ENCODE assay signal across 17 cellular contexts in genomic region chr17:48553837-48554236, GRCh38. TPM values are rescaled to one million over a fixed set of nuclear protein-coding genes. Genes with fewer than 3 reads are reported as not detected.
A peak's percentile ranks its signal among the peaks of the same experiment; 100 is the strongest.
DNase-seq lines count a peak whose midpoint lies in the region; ATAC-seq and TF ChIP-seq lines count a peak whose summit lies in the region.
"Had no signal": no experiment of that assay in that cellular context is flagged by ENCODE, and none has a peak within 500 bp of the region (broad histone marks: within the 10 kb centered on the region; RNA-seq: fewer than 3 reads in every experiment).

No MANE protein-coding gene starts in this region.

- intact Hi-C loops in A673 (cut with micrococcal nuclease; ENCODE audit: unreplicated experiment) (no loop called here), psoas muscle (cut with DNase I) (no loop called here)

- H3K27ac ChIP-seq in A673 (ENCODE audit: low read depth, low read length, poor library complexity, severe bottlenecking) (no peak overlapping the region), fibroblast of lung (ENCODE audit: insufficient read depth, low read length) (peak overlapping the region; percentile 91), psoas muscle (no peak overlapping the region), Karpas-422 (ENCODE audit: low read length) (no peak overlapping the region)

- H3K79me2 ChIP-seq in fibroblast of lung (ENCODE audit: control insufficient read depth, insufficient read depth, low read length), result peaks cover 97% of the 10 kb centered on the region
- no peaks in the 10 kb centered on the region for H3K79me2 ChIP-seq in Karpas-422 (ENCODE audit: low read length)

- no peak overlapping the region for H2AFZ ChIP-seq in fibroblast of lung (ENCODE audit: low read length)
- H2AFZ ChIP-seq in Karpas-422 (ENCODE audit: low read length), result no peak overlapping the region

- CTCF ChIA-PET in A673 (lab: Charles Lee), result interaction anchor here (0.7 kb wide), 1 partner anchor 33 kb away, joined by 3 read pairs; no protein-coding TSS in a partner anchor

- H4K20me1 ChIP-seq in fibroblast of lung (ENCODE audit: control insufficient read depth, extremely low read depth, insufficient read depth, low read length) (no peaks in the 10 kb centered on the region), Karpas-422 (ENCODE audit: insufficient read depth, low read depth, low read length) (no peaks in the 10 kb centered on the region)

- no peak for DNase-seq in A673 (ENCODE audit: low spot score)
- peak; percentile 35 to 52 for DNase-seq in fibroblast of lung (ENCODE audit: low read depth in 2 of 2)
- no peak for DNase-seq in psoas muscle
- DNase-seq in stimulated activated CD4-positive, alpha-beta T cell treated with anti-CD3 and anti-CD28 coated beads, Interleukin-1b, Interleukin-23, amount 100 ng/mL, for 48 hours, result no peak
- DNase-seq in Karpas-422, result no peak
- DNase-seq in G401 (ENCODE audit: low spot score), result no peak
- DNase-seq in NCI-H187 treated with DMSO at 0.1 percent for 48 hours (lab: John Stamatoyannopoulos, UW), result no peak
- DNase-seq: activated CD4-positive, alpha-beta T cell treated with anti-CD3 and anti-CD28 coated beads for 4 hours; activated T-cell treated with anti-CD3 and anti-CD28 coated beads, Interleukin-2, amount 50 U/mL, for 4 hours; effector CD8-positive, alpha-beta T cell; naive B cell; NCI-H1694; NCI-H526 treated with DMSO at 0.1 percent for 48 hours had no signal

- ATAC-seq in psoas muscle, result no peak
- ATAC-seq: activated T-cell treated with anti-CD3 and anti-CD28 coated beads, Interleukin-2, amount 50 U/mL, for 4 hours had no signal

- no peaks in the 10 kb centered on the region for H3K9me2 ChIP-seq in Karpas-422 (replicated peaks; ENCODE audit: insufficient read depth, low read length)

- no peak for TF ChIP-seq CTCF in A673 (conservative IDR thresholded peaks at IDR 0.05; ENCODE audit: low read depth, low read length)
- TF ChIP-seq CTCF in WI38 (IDR thresholded peaks at IDR 0.05; ENCODE audit: low read depth, low read length), result no peak
- TF ChIP-seq CTCF in fibroblast of lung (conservative IDR thresholded peaks at IDR 0.05 in 1 of 2, IDR thresholded peaks at IDR 0.05 in 1 of 2; ENCODE audit: low read depth in 1 of 2, low read length in 2 of 2), result no peak
- TF ChIP-seq CTCF in psoas muscle (IDR thresholded peaks at IDR 0.05), result no peak

- POLR2A ChIA-PET in A673 (lab: Charles Lee; ENCODE audit: low non-redundant PET), result no interaction called here

- H3K4me3 ChIP-seq in A673 (ENCODE audit: low read depth, low read length, poor library complexity, severe bottlenecking) (peak overlapping the region; percentile 47), WI38 (ENCODE audit: low read depth, low read length) (peak overlapping the region; percentile 54), fibroblast of lung (replicated peaks in 1 of 4; ENCODE audit: control extremely low read depth in 1 of 4, insufficient read depth in 1 of 4, low read depth in 3 of 4, low read length in 4 of 4) (peak overlapping the region; percentile 68 to 88 (median 78)), psoas muscle (peak overlapping the region; percentile 64), Karpas-422 (ENCODE audit: low read length) (no peak overlapping the region)

- BruUV-seq in A673 (replicated peaks; lab: Mats Ljungman, UMichigan), result no TSS peak

- H3K4me1 ChIP-seq in A673 (ENCODE audit: insufficient read depth, low read length, poor library complexity, severe bottlenecking) (peaks cover 50% of the 10 kb centered on the region), fibroblast of lung (ENCODE audit: control insufficient read depth, extremely low read depth, insufficient read depth, low read length) (peaks cover 53% of the 10 kb centered on the region), psoas muscle (peaks cover 6% of the 10 kb centered on the region), Karpas-422 (ENCODE audit: low read length) (no peaks in the 10 kb centered on the region)

- H3K9me3 ChIP-seq in A673 (ENCODE audit: low read depth, low read length, poor library complexity, severe bottlenecking), result no peaks in the 10 kb centered on the region
- no peaks in the 10 kb centered on the region for H3K9me3 ChIP-seq in fibroblast of lung (ENCODE audit: control insufficient read depth, insufficient read depth, low read depth, low read length)
- H3K9me3 ChIP-seq in psoas muscle, result no peaks in the 10 kb centered on the region
- H3K9me3 ChIP-seq in Karpas-422 (ENCODE audit: low read length), result no peaks in the 10 kb centered on the region

- H3K27me3 ChIP-seq in A673 (replicated peaks; ENCODE audit: insufficient read depth, low read depth, low read length, poor library complexity) (no peaks in the 10 kb centered on the region), fibroblast of lung (ENCODE audit: control insufficient read depth, insufficient read depth, low read length) (no peaks in the 10 kb centered on the region), psoas muscle (ENCODE audit: insufficient read depth in 3 of 3, low read length in 2 of 3) (peaks cover 0 to 8% (median 2%) of the 10 kb centered on the region in 3 donors), Karpas-422 (ENCODE audit: low read length) (no peaks in the 10 kb centered on the region)

- in situ Hi-C loops in G401 (cut with HindIII; ENCODE audit: low sequenced_read_pairs), result no loop called here

- H3K9ac ChIP-seq in fibroblast of lung (ENCODE audit: insufficient read depth, low read length) (peak overlapping the region; percentile 78), Karpas-422 (ENCODE audit: low read length) (no peak overlapping the region)

- WGBS in psoas muscle, 3 donors, result 76 to 96% (median 82%) methylated on average over 1 of the region's 1 CpG

- H3K36me3 ChIP-seq in A673 (ENCODE audit: insufficient read depth, low read length, poor library complexity, severe bottlenecking) (peaks cover 28% of the 10 kb centered on the region), fibroblast of lung (ENCODE audit: control insufficient read depth, insufficient read depth, low read length) (peaks cover 23% of the 10 kb centered on the region), psoas muscle (ENCODE audit: insufficient read depth in 1 of 2, low read depth in 1 of 2) (peaks cover 0 to 8% of the 10 kb centered on the region in 2 donors), Karpas-422 (ENCODE audit: insufficient read depth, low read length) (no peaks in the 10 kb centered on the region)

- H3K4me2 ChIP-seq in fibroblast of lung (ENCODE audit: extremely low read depth, insufficient read depth, low read length) (peak overlapping the region; percentile 100), Karpas-422 (ENCODE audit: low read depth, low read length, poor library complexity, severe bottlenecking) (no peak overlapping the region)

RNA-seq across cellular contexts. Expression of gene HOXB2, which starts 8.9 kb away (rescaled TPM):
- 34.5 and 37.8 TPM in 2 replicates for total RNA-seq in A673 (2021)
- total RNA-seq in fibroblast of lung, result 9.2 and 12.2 TPM in 2 replicates
- polyA plus RNA-seq in fibroblast of lung, result 12.3 and 15.9 TPM in 2 replicates
- 18.2 and 25.8 TPM in 2 replicates for polyA plus RNA-seq in fibroblast of lung (2012)
- 10.2 and 12.9 TPM in 2 replicates for polyA minus RNA-seq in fibroblast of lung (ENCODE audit: low replicate concordance)
- 10 to 100 TPM in 1 of 4 donors, 1 to 10 TPM in 3; 3.1 to 12.9 (median 6.5) TPM for total RNA-seq in psoas muscle
- 1 to 10 TPM; 4.6 to 5.0 (median 5.0) TPM for polyA plus RNA-seq in psoas muscle
- total RNA-seq in Karpas-422 (2014; rRNA removed; shearing (Covaris generic); ENCODE audit: low replicate concordance), result not detected in 2 replicates
- 8.9 and 19.7 TPM in 2 replicates for total RNA-seq in G401 (2014; rRNA removed; shearing (Covaris generic))

RNA-seq across cellular contexts. Expression of gene HOXB1, which starts 23.0 kb away (rescaled TPM):
- total RNA-seq in A673 (2021) (not detected in 2 replicates), fibroblast of lung (not detected in 2 replicates), psoas muscle (not detected)
- polyA plus RNA-seq in fibroblast of lung (not detected in 2 replicates), psoas muscle (not detected)
- not detected in 2 replicates for polyA plus RNA-seq in fibroblast of lung (2012)
- not detected in 2 replicates for polyA minus RNA-seq in fibroblast of lung (ENCODE audit: low replicate concordance)
- not detected in 2 replicates for total RNA-seq in Karpas-422 (2014; rRNA removed; shearing (Covaris generic); ENCODE audit: low replicate concordance)
- total RNA-seq in G401 (2014; rRNA removed; shearing (Covaris generic)), result not detected in 2 replicates
- total RNA-seq: activated T-cell treated with anti-CD3 and anti-CD28 coated beads, Interleukin-2, amount 50 U/mL, for 4 hours; subcutaneous adipose tissue; T-helper 2 cell treated with Interferon-gamma antibody and Interleukin-4, amounts not matched to agents 100 ng/mL and 5 ng/mL, for 36 hours had no signal
- polyA plus RNA-seq: keratinocyte had no signal

RNA-seq across cellular contexts. Expression of gene HOXB4, which starts 24.3 kb away (rescaled TPM):
- total RNA-seq in A673 (2021) (9.7 and 11.9 TPM in 2 replicates), fibroblast of lung (6.2 and 8.9 TPM in 2 replicates), psoas muscle (1 to 10 TPM in 2 of 4 donors, under 1 TPM in 2; 0.80 to 4.0 (median 1.3) TPM)
- polyA plus RNA-seq in fibroblast of lung (3.4 and 3.8 TPM in 2 replicates), psoas muscle (under 1 TPM; 0.38 to 0.89 (median 0.55) TPM)
- 4.5 and 5.6 TPM in 2 replicates for polyA plus RNA-seq in fibroblast of lung (2012)
- 3.8 and 5.0 TPM in 2 replicates for polyA minus RNA-seq in fibroblast of lung (ENCODE audit: low replicate concordance)
- total RNA-seq in Karpas-422 (2014; rRNA removed; shearing (Covaris generic); ENCODE audit: low replicate concordance), result 4.3 and 6.6 TPM in 2 replicates
- total RNA-seq in G401 (2014; rRNA removed; shearing (Covaris generic)), result 0.78 and 2.2 TPM in 2 replicates

RNA-seq across cellular contexts. Expression of gene HOXB3, which starts 36.2 kb away (rescaled TPM):
- total RNA-seq in A673 (2021) (40.7 and 46.1 TPM in 2 replicates), fibroblast of lung (15.7 and 28.6 TPM in 2 replicates), psoas muscle (1 to 10 TPM; 1.5 to 8.8 (median 1.9) TPM)
- polyA plus RNA-seq in fibroblast of lung (15.7 and 19.5 TPM in 2 replicates), psoas muscle (1 to 10 TPM in 2 of 3 donors, under 1 TPM in 1; 0.96 to 1.5 (median 1.4) TPM)
- 20.9 and 25.3 TPM in 2 replicates for polyA plus RNA-seq in fibroblast of lung (2012)
- polyA minus RNA-seq in fibroblast of lung (ENCODE audit: low replicate concordance), result 3.5 and 4.9 TPM in 2 replicates
- total RNA-seq in Karpas-422 (2014; rRNA removed; shearing (Covaris generic); ENCODE audit: low replicate concordance), result 0.97 and 6.6 TPM in 2 replicates
- 0.74 and 12.0 TPM in 2 replicates for total RNA-seq in G401 (2014; rRNA removed; shearing (Covaris generic))

RNA-seq across cellular contexts. Expression of gene HOXB5, which starts 39.7 kb away (rescaled TPM):
- total RNA-seq in A673 (2021), result 5.9 and 6.4 TPM in 2 replicates
- total RNA-seq in fibroblast of lung, result 1.0 and 2.1 TPM in 2 replicates
- 9.4 and 17.2 TPM in 2 replicates for polyA plus RNA-seq in fibroblast of lung
- 24.6 and 41.8 TPM in 2 replicates for polyA plus RNA-seq in fibroblast of lung (2012)
- polyA minus RNA-seq in fibroblast of lung (ENCODE audit: low replicate concordance), result 3.8 and 5.5 TPM in 2 replicates
- total RNA-seq in psoas muscle, result under 1 TPM in 3 of 4 donors, not detected in 1; 0.17 to 0.71 (median 0.24) TPM
- under 1 TPM; 0.03 to 0.30 (median 0.17) TPM for polyA plus RNA-seq in psoas muscle
- not detected in 2 replicates for total RNA-seq in Karpas-422 (2014; rRNA removed; shearing (Covaris generic); ENCODE audit: low replicate concordance)
- 1.7 TPM in 1 of 2 replicates, not detected in the other for total RNA-seq in G401 (2014; rRNA removed; shearing (Covaris generic))
- polyA plus RNA-seq: keratinocyte had no signal

Comparison
In these comparisons a context has a peak if more than half of its experiments do, and no peak if none do; other contexts are left out.
1. DNase-seq: peak in fibroblast of lung (2 of 2); none in A673 (single experiment), psoas muscle (0 of 2), stimulated activated CD4-positive, alpha-beta T cell treated with anti-CD3 and anti-CD28 coated beads, Interleukin-1b, Interleukin-23, amount 100 ng/mL, for 48 hours (single experiment), Karpas-422 (single experiment), G401 (single experiment) and NCI-H187 treated with DMSO at 0.1 percent for 48 hours (single experiment).